ENCODE assay signal across 16 cellular contexts in the genomic region with DNA sequence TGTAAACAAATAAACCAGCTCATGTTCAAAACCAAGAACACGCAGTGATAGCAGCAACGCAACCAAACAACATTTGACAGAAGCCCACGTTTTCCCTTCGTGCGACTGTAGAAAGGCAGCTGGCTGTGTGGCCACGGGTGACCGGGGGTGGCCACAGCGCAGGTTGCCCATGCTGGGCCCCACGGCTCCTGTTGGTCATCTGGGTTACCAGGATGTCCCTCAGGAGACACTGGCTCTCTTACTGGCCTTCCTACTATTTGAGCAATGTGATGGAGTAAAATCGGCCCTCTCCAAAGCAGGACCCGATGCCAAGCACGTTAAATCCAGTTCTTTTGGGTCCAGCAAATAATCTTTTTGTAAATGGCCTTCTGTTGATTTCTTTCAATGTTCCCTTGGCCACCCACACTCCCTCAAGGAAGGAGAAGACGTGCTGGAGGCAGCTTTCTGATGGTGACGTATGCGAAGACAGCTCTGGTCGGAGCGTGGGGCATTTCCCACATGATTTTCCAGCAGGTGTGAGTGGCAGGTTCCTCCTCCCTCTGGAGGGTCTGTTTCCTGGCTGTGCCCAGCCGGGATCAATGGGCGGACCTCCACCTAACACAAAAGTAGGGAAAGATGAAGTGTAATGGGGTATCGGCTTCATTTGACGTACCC.
DNase-seq lines count a peak whose midpoint lies in the region; ATAC-seq and TF ChIP-seq lines count a peak whose summit lies in the region.
"Had no signal": no experiment of that assay in that cellular context is flagged by ENCODE, and none has a peak within 500 bp of the region (broad histone marks: within the 10 kb centered on the region; RNA-seq: fewer than 3 reads in every experiment).

No MANE protein-coding gene starts in this region.

- WGBS in right cardiac atrium, result 96% methylated on average over 21 of the region's 21 CpGs

- TF ChIP-seq CTCF in left ventricle myocardium inferior (IDR thresholded peaks at IDR 0.05; ENCODE audit: borderline replicate concordance) (no peak), upper lobe of right lung (IDR thresholded peaks at IDR 0.05) (no peak)

- H3K27me3 Mint-ChIP-seq in activated CD4-positive, alpha-beta memory T cell treated with anti-CD3 and anti-CD28 coated beads, Interleukin-2, amount 10 ng/mL, durations not matched to agents 7 days and 5 days, result no peaks in the 10 kb centered on the region
- H3K27me3 Mint-ChIP-seq in immature natural killer cell (ENCODE audit: low read depth in 3 of 3), result peaks cover 0 to 2% (median 0%) of the 10 kb centered on the region in 3 donors

- no peaks in the 10 kb centered on the region for H3K9me3 Mint-ChIP-seq in activated CD4-positive, alpha-beta memory T cell treated with anti-CD3 and anti-CD28 coated beads, Interleukin-2, amount 10 ng/mL, durations not matched to agents 7 days and 5 days
- no peaks in the 10 kb centered on the region for H3K9me3 Mint-ChIP-seq in immature natural killer cell

- H3K9me3 ChIP-seq in right cardiac atrium (ENCODE audit: control insufficient read depth, low read length) (no peaks in the 10 kb centered on the region), left ventricle myocardium inferior (replicated peaks) (no peaks in the 10 kb centered on the region), upper lobe of right lung (no peaks in the 10 kb centered on the region)
- H3K9me3 ChIP-seq: esophagus muscularis mucosa, lower lobe of right lung, thyroid gland had no signal

- peaks cover 27% of the 10 kb centered on the region for H3K36me3 ChIP-seq in left ventricle myocardium inferior
- peaks cover 18% of the 10 kb centered on the region for H3K36me3 ChIP-seq in upper lobe of right lung

- H3K27ac ChIP-seq in right cardiac atrium (ENCODE audit: low read length) (no peak overlapping the region), left ventricle myocardium inferior (replicated peaks) (no peak overlapping the region), upper lobe of right lung (peak overlapping the region; percentile 30)
- H3K27ac ChIP-seq: brain microvascular endothelial cell, esophagus muscularis mucosa, lower lobe of right lung, thyroid gland had no signal

- no peak for ATAC-seq in right cardiac atrium
- ATAC-seq in upper lobe of right lung, result no peak
- ATAC-seq in GM19455 (IDR thresholded peaks at IDR 0.05; ENCODE audit: unreplicated experiment), result no peak
- ATAC-seq: lower lobe of right lung had no signal

- H3K4me1 Mint-ChIP-seq in activated CD4-positive, alpha-beta memory T cell treated with anti-CD3 and anti-CD28 coated beads, Interleukin-2, amount 10 ng/mL, durations not matched to agents 7 days and 5 days, result peaks cover 79% of the 10 kb centered on the region
- peaks cover 28 to 36% of the 10 kb centered on the region in 2 donors for H3K4me1 Mint-ChIP-seq in immature natural killer cell

- no peak overlapping the region for H3K4me3 Mint-ChIP-seq in activated CD4-positive, alpha-beta memory T cell treated with anti-CD3 and anti-CD28 coated beads, Interleukin-2, amount 10 ng/mL, durations not matched to agents 7 days and 5 days
- peak overlapping the region in 3 of 5 donors; percentile 70 to 82 (median 79) for H3K4me3 Mint-ChIP-seq in immature natural killer cell

- H3K27me3 ChIP-seq in right cardiac atrium (ENCODE audit: control insufficient read depth, insufficient read depth) (no peaks in the 10 kb centered on the region), left ventricle myocardium inferior (ENCODE audit: low read depth) (no peaks in the 10 kb centered on the region), upper lobe of right lung (no peaks in the 10 kb centered on the region)
- H3K27me3 ChIP-seq: brain microvascular endothelial cell, dorsolateral prefrontal cortex, esophagus muscularis mucosa, thyroid gland had no signal

- peak overlapping the region; percentile 96 for H3K27ac Mint-ChIP-seq in activated CD4-positive, alpha-beta memory T cell treated with anti-CD3 and anti-CD28 coated beads, Interleukin-2, amount 10 ng/mL, durations not matched to agents 7 days and 5 days
- peak overlapping the region in 5 of 6 donors; percentile 68 to 94 (median 78) for H3K27ac Mint-ChIP-seq in immature natural killer cell

- H3K4me3 ChIP-seq in right cardiac atrium (ENCODE audit: low read length), result no peak overlapping the region
- no peak overlapping the region for H3K4me3 ChIP-seq in left ventricle myocardium inferior
- no peak overlapping the region for H3K4me3 ChIP-seq in upper lobe of right lung
- H3K4me3 ChIP-seq: dorsolateral prefrontal cortex, esophagus muscularis mucosa, lower lobe of right lung, thyroid gland had no signal

- POLR2A ChIA-PET in activated CD4-positive, alpha-beta memory T cell treated with anti-CD3 and anti-CD28 coated beads, Interleukin-2, amount 10 ng/mL, durations not matched to agents 7 days and 5 days (lab: Charles Lee), result interaction anchor here (1.3 to 5.0 kb wide), 13 partner anchors 10 to 90 kb away, joined by 4 to 108 read pairs (median 13); no protein-coding TSS in a partner anchor

- H3K36me3 Mint-ChIP-seq in activated CD4-positive, alpha-beta memory T cell treated with anti-CD3 and anti-CD28 coated beads, Interleukin-2, amount 10 ng/mL, durations not matched to agents 7 days and 5 days (ENCODE audit: low read depth), result peaks cover 79% of the 10 kb centered on the region
- no peaks in the 10 kb centered on the region for H3K36me3 Mint-ChIP-seq in immature natural killer cell

- H3K4me1 ChIP-seq in right cardiac atrium (ENCODE audit: control insufficient read depth, insufficient read depth, low read length), result no peaks in the 10 kb centered on the region
- no peaks in the 10 kb centered on the region for H3K4me1 ChIP-seq in left ventricle myocardium inferior
- H3K4me1 ChIP-seq in upper lobe of right lung, result no peaks in the 10 kb centered on the region
- H3K4me1 ChIP-seq: esophagus muscularis mucosa, lower lobe of right lung, thyroid gland had no signal

- intact Hi-C loops in right cardiac atrium (cut with DNase I), result no loop called here
- intact Hi-C loops in left ventricle myocardium inferior (cut with micrococcal nuclease), result no loop called here
- intact Hi-C loops in upper lobe of right lung (cut with DNase I), result no loop called here

- DNase-seq in right cardiac atrium (peak in 2 of 3 donors; percentile 12 to 18), left ventricle myocardium inferior (no peak), immature natural killer cell (no peak), upper lobe of right lung (peak; percentile 49), DMS 273 treated with DMSO at 0.1 percent for 48 hours (lab: John Stamatoyannopoulos, UW) (no peak)
- DNase-seq in activated CD4-positive, alpha-beta memory T cell treated with anti-CD3 and anti-CD28 coated beads, Interleukin-2, amount 10 ng/mL, durations not matched to agents 7 days and 5 days, result no peak
- DNase-seq: brain microvascular endothelial cell, GF-D8, lower lobe of right lung, NCI-H2081 treated with DMSO at 0.1 percent for 48 hours, NCI-H526 treated with DMSO at 0.1 percent for 48 hours, OCI-M1, thyroid gland had no signal

- CTCF ChIA-PET in activated CD4-positive, alpha-beta memory T cell treated with anti-CD3 and anti-CD28 coated beads, Interleukin-2, amount 10 ng/mL, durations not matched to agents 7 days and 5 days (lab: Charles Lee), result interaction anchor here (1.0 to 1.6 kb wide), 4 partner anchors 43 to 119 kb away, joined by 3 read pairs; no protein-coding TSS in a partner anchor

Comparison
In these comparisons a context has a peak if more than half of its experiments do, and no peak if none do; other contexts are left out.
1. DNase-seq: peak in right cardiac atrium (2 of 3) and upper lobe of right lung (single experiment); none in left ventricle myocardium inferior (single experiment), activated CD4-positive, alpha-beta memory T cell treated with anti-CD3 and anti-CD28 coated beads, Interleukin-2, amount 10 ng/mL, durations not matched to agents 7 days and 5 days (single experiment), immature natural killer cell (0 of 3) and DMS 273 treated with DMSO at 0.1 percent for 48 hours (single experiment).